Comparison of ENCODE assay signal across 9 cellular contexts in the genomic region with DNA sequence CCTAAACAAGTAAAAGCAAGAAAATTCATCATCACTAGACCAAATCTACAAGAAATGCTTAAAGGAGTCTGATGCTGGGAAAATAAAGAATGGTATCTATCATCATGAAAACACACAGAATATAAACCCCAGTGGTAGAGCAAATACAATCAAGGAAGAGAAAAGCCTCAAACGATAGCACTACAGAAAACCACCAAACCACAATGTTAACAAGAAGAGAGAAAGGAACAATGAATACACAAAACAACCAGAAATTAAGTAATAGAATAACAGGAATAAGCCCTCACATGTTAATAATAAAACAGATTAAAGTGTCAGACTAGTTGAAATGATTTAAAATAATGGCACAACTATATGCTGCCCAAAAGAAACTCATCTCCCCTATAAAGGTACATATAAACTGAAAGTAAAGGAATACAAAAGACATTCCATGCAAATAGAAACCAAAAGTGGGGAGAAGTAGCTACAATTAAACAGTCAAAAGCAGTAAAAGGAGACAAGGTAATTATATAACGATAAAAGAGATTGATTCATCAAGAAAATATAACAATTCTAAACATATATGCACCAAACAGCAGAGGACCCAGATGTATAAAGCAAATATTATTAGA.
DNase-seq lines count a peak whose midpoint lies in the region; ATAC-seq and TF ChIP-seq lines count a peak whose summit lies in the region.
"Had no signal": no experiment of that assay in that cellular context is flagged by ENCODE, and none has a peak within 500 bp of the region (broad histone marks: within the 10 kb centered on the region; RNA-seq: fewer than 3 reads in every experiment).

No MANE protein-coding gene starts in this region.

- no peak overlapping the region for H2AFZ ChIP-seq in mammary epithelial cell (ENCODE audit: low read depth, low read length)

- in situ Hi-C loops in mammary epithelial cell (cut with MboI; ENCODE audit: low sequenced_read_pairs in 2 of 2): no loop called here

- peak overlapping the region in 1 of 11 experiments; percentile 7; a peak in 1 of 22 replicates for H3K9ac ChIP-seq in BLaER1 treated with 17β-estradiol and CSF1 and Interleukin-3, amounts not matched to agents 10 nM and 100 nM
- H3K9ac ChIP-seq in mammary epithelial cell (ENCODE audit: insufficient read depth, low read length): no peak overlapping the region

- no TSS peak for BruUV-seq in mammary epithelial cell (replicated peaks; lab: Mats Ljungman, UMichigan)

- H3K27ac ChIP-seq in BLaER1 treated with 17β-estradiol and CSF1 and Interleukin-3, amounts not matched to agents 10 nM and 100 nM: no peak overlapping the region
- H3K27ac ChIP-seq in mammary epithelial cell (ENCODE audit: insufficient read depth, low read depth, low read length): no peak overlapping the region
- H3K27ac ChIP-seq in upper lobe of right lung: no peak overlapping the region
- H3K27ac ChIP-seq: HL-60 had no signal

- H3K36me3 ChIP-seq in BLaER1 treated with 17β-estradiol and CSF1 and Interleukin-3, amounts not matched to agents 10 nM and 100 nM: peaks cover 0 to 34% (median 12%) of the 10 kb centered on the region in 11 experiments; a peak in 13 of 22 replicates
- no peaks in the 10 kb centered on the region for H3K36me3 ChIP-seq in mammary epithelial cell (ENCODE audit: insufficient read depth, low read length)
- no peaks in the 10 kb centered on the region for H3K36me3 ChIP-seq in upper lobe of right lung

- DNase-seq in LoVo (ENCODE audit: low spot score) (peak; percentile 2), mammary epithelial cell (peak; percentile 45), HPDE6-E6E7 (ENCODE audit: extremely low spot score) (no peak), NCI-H526 (lab: John Stamatoyannopoulos, UW) (no peak), upper lobe of right lung (no peak)

- H4K20me1 ChIP-seq in BLaER1 treated with 17β-estradiol and CSF1 and Interleukin-3, amounts not matched to agents 10 nM and 100 nM: peaks cover 16 to 87% (median 54%) of the 10 kb centered on the region in 11 experiments; a peak in 21 of 22 replicates
- peaks cover 4% of the 10 kb centered on the region for H4K20me1 ChIP-seq in mammary epithelial cell (ENCODE audit: insufficient read depth, low read length)

- TF ChIP-seq CTCF in mammary epithelial cell (conservative IDR thresholded peaks at IDR 0.05 in 1 of 2, IDR thresholded peaks at IDR 0.05 in 1 of 2; ENCODE audit: extremely low read depth in 1 of 2, insufficient read depth in 1 of 2, low read depth in 1 of 2, low read length in 2 of 2): no peak
- TF ChIP-seq CTCF in upper lobe of right lung (IDR thresholded peaks at IDR 0.05): no peak

- ATAC-seq in GM18907 (IDR thresholded peaks at IDR 0.05; ENCODE audit: unreplicated experiment): peak; percentile 77
- no peak for ATAC-seq in HG02623 (IDR thresholded peaks at IDR 0.05; ENCODE audit: unreplicated experiment)
- no peak for ATAC-seq in upper lobe of right lung

- CTCF ChIA-PET in mammary epithelial cell (lab: Charles Lee; ENCODE audit: low non-redundant PET): no interaction called here

- dilution Hi-C loops in mammary epithelial cell (cut with HindIII; ENCODE audit: low sequenced_read_pairs): no loop called here

- H3K27me3 ChIP-seq in BLaER1 treated with 17β-estradiol and CSF1 and Interleukin-3, amounts not matched to agents 10 nM and 100 nM: no peaks in the 10 kb centered on the region
- H3K27me3 ChIP-seq in mammary epithelial cell (ENCODE audit: insufficient read depth, low read length): no peaks in the 10 kb centered on the region
- no peaks in the 10 kb centered on the region for H3K27me3 ChIP-seq in upper lobe of right lung

- peak overlapping the region; percentile 14 to 56 (median 42); a peak in 19 of 22 replicates for H3K4me2 ChIP-seq in BLaER1 treated with 17β-estradiol and CSF1 and Interleukin-3, amounts not matched to agents 10 nM and 100 nM
- peak overlapping the region; percentile 68 for H3K4me2 ChIP-seq in mammary epithelial cell (ENCODE audit: insufficient read depth, low read depth, low read length)

- peaks cover 32 to 51% (median 44%) of the 10 kb centered on the region in 11 experiments for H3K9me3 ChIP-seq in BLaER1 treated with 17β-estradiol and CSF1 and Interleukin-3, amounts not matched to agents 10 nM and 100 nM (replicated peaks in 1 of 11)
- no peaks in the 10 kb centered on the region for H3K9me3 ChIP-seq in mammary epithelial cell (replicated peaks; ENCODE audit: insufficient read depth, low read length)
- H3K9me3 ChIP-seq in upper lobe of right lung: peaks cover 7% of the 10 kb centered on the region

- peaks cover 95% of the 10 kb centered on the region for H3K79me2 ChIP-seq in mammary epithelial cell (ENCODE audit: insufficient read depth, low read length)

- intact Hi-C loops in mammary epithelial cell (cut with micrococcal nuclease): no loop called here
- intact Hi-C loops in upper lobe of right lung (cut with DNase I): no loop called here

- H3K4me3 ChIP-seq in BLaER1 treated with 17β-estradiol and CSF1 and Interleukin-3, amounts not matched to agents 10 nM and 100 nM: no peak overlapping the region
- H3K4me3 ChIP-seq in mammary epithelial cell (replicated peaks in 1 of 3; ENCODE audit: insufficient read depth in 1 of 3, low read depth in 2 of 3, low read length in 3 of 3): peak overlapping the region in 2 of 3 experiments; percentile 16 to 36
- no peak overlapping the region for H3K4me3 ChIP-seq in upper lobe of right lung

- WGBS in mammary epithelial cell (ENCODE audit: low coverage, missing lambda C conversion rate): 50% methylated on average over 2 of the region's 2 CpGs

- peaks cover 7 to 25% (median 19%) of the 10 kb centered on the region in 10 experiments for H3K4me1 ChIP-seq in BLaER1 treated with 17β-estradiol and CSF1 and Interleukin-3, amounts not matched to agents 10 nM and 100 nM
- H3K4me1 ChIP-seq in mammary epithelial cell (ENCODE audit: insufficient read depth, low read length) (peaks cover 3% of the 10 kb centered on the region), upper lobe of right lung (peaks cover 24% of the 10 kb centered on the region)

Comparison
In these comparisons a context has a peak if more than half of its experiments do, and no peak if none do; other contexts are left out.
1. H3K4me3 ChIP-seq: peak in mammary epithelial cell (2 of 3); none in BLaER1 treated with 17β-estradiol and CSF1 and Interleukin-3, amounts not matched to agents 10 nM and 100 nM (0 of 10) and upper lobe of right lung (single experiment).
2. DNase-seq: peak in LoVo (single experiment) and mammary epithelial cell (single experiment); none in HPDE6-E6E7 (single experiment), NCI-H526 (0 of 2) and upper lobe of right lung (single experiment).